In genomic region chr22:46761017-46761416, GRCh38 we compare ENCODE assay signal across 10 cellular contexts. TPM values are rescaled to one million over a fixed set of nuclear protein-coding genes. Genes with fewer than 3 reads are reported as not detected.
DNase-seq lines count a peak whose midpoint lies in the region; ATAC-seq and TF ChIP-seq lines count a peak whose summit lies in the region.
"Had no signal": no experiment of that assay in that cellular context is flagged by ENCODE, and none has a peak within 500 bp of the region (broad histone marks: within the 10 kb centered on the region; RNA-seq: fewer than 3 reads in every experiment).

No MANE protein-coding gene starts in this region.

- H2AK9ac ChIP-seq in IMR-90 (replicated peaks; ENCODE audit: low read depth, low read length, poor library complexity): no peak overlapping the region

- H3K4me2 ChIP-seq in IMR-90 (ENCODE audit: low read depth, low read length): no peak overlapping the region

- intact Hi-C loops in IMR-90 (cut with micrococcal nuclease): no loop called here

- H4K91ac ChIP-seq in IMR-90 (ENCODE audit: insufficient read depth, low read depth, low read length): no peak overlapping the region

- TF ChIP-seq RAD21 in IMR-90 (IDR thresholded peaks at IDR 0.05; ENCODE audit: low read length): no peak

- no peaks in the 10 kb centered on the region for H3K27me3 Mint-ChIP-seq in CD4-positive, CD25-positive, alpha-beta regulatory T cell
- H3K27me3 Mint-ChIP-seq in nephron progenitor cell (ENCODE audit: low read depth, poor library complexity): peaks cover 3% of the 10 kb centered on the region

- no peak overlapping the region for H3K18ac ChIP-seq in IMR-90 (ENCODE audit: low read depth, low read length)

- no peak overlapping the region for H3K56ac ChIP-seq in IMR-90 (ENCODE audit: extremely low read depth, insufficient read depth, low read length)

- H3K4me1 ChIP-seq in CD4-positive, CD25-positive, alpha-beta regulatory T cell (ENCODE audit: control insufficient read depth, insufficient read depth, low read length, poor library complexity, severe bottlenecking): peaks cover 37% of the 10 kb centered on the region
- H3K4me1 ChIP-seq in IMR-90 (ENCODE audit: control insufficient read depth, insufficient read depth, low read length): peaks cover 6% of the 10 kb centered on the region

- no peak overlapping the region for H3K4me3 ChIP-seq in CD4-positive, CD25-positive, alpha-beta regulatory T cell (ENCODE audit: low read depth, low read length)
- H3K4me3 ChIP-seq in IMR-90 (ENCODE audit: insufficient read depth, low read depth, low read length) (no peak overlapping the region), brain microvascular endothelial cell (ENCODE audit: low read depth, low read length) (peak overlapping the region; percentile 100)

- 82% methylated on average over 3 of the region's 6 CpGs; no CpG with 5 or more reads in 1 of the 2 experiments for WGBS in IMR-90 (ENCODE audit: extremely low coverage in 2 of 2, insufficient read length in 1 of 2), 2 experiments

- H2BK120ac ChIP-seq in IMR-90 (ENCODE audit: low read depth, low read length): no peak overlapping the region

- no peak overlapping the region for H3K4ac ChIP-seq in IMR-90 (ENCODE audit: low read depth, low read length)

- no peak for TF ChIP-seq POLR2A in IMR-90 (IDR thresholded peaks at IDR 0.05; ENCODE audit: low read depth, low read length)

- peaks cover 0 to 5% (median 0%) of the 10 kb centered on the region in 7 donors for H3K9me3 Mint-ChIP-seq in CD4-positive, CD25-positive, alpha-beta regulatory T cell
- peaks cover 15% of the 10 kb centered on the region for H3K9me3 Mint-ChIP-seq in nephron progenitor cell

- no peak overlapping the region; a peak in 2 of 4 replicates for H4K8ac ChIP-seq in IMR-90 (ENCODE audit: low read depth in 2 of 2, low read length in 2 of 2)

- ATAC-seq in CD4-positive, CD25-positive, alpha-beta regulatory T cell (ENCODE audit: low read depth in 2 of 2): no peak
- ATAC-seq in IMR-90 (ENCODE audit: low read depth) (no peak), HG03139 (IDR thresholded peaks at IDR 0.05; ENCODE audit: unreplicated experiment) (no peak), GM21717 (IDR thresholded peaks at IDR 0.05; ENCODE audit: unreplicated experiment) (no peak), GM18502 (IDR thresholded peaks at IDR 0.05; ENCODE audit: poor library complexity, unreplicated experiment) (no peak), HG03520 (IDR thresholded peaks at IDR 0.05; ENCODE audit: unreplicated experiment) (no peak)

- H3K4me3 Mint-ChIP-seq in CD4-positive, CD25-positive, alpha-beta regulatory T cell: peak overlapping the region; percentile 74 to 99 (median 91)
- peak overlapping the region; percentile 99 for H3K4me3 Mint-ChIP-seq in nephron progenitor cell

- no peak for TF ChIP-seq CTCF in IMR-90 (conservative IDR thresholded peaks at IDR 0.05; ENCODE audit: low read depth, low read length)
- no peak for TF ChIP-seq CTCF in brain microvascular endothelial cell (IDR thresholded peaks at IDR 0.05; ENCODE audit: low read depth, low read length, missing control alignments)
- no peak for TF ChIP-seq CTCF in nephron progenitor cell (IDR thresholded peaks at IDR 0.05)

- peaks cover 26 to 40% of the 10 kb centered on the region in 2 experiments for H3K79me1 ChIP-seq in IMR-90 (ENCODE audit: low read depth in 1 of 2, low read length in 2 of 2)

- H3K14ac ChIP-seq in IMR-90 (replicated peaks; ENCODE audit: low read depth, low read length): no peak overlapping the region

- H4K5ac ChIP-seq in IMR-90 (ENCODE audit: low read depth, low read length): no peak overlapping the region

- H2AFZ ChIP-seq in IMR-90 (replicated peaks; ENCODE audit: low read length, poor library complexity): no peak overlapping the region

- no peak overlapping the region for H2BK15ac ChIP-seq in IMR-90 (ENCODE audit: low read depth, low read length)

- H3K36me3 ChIP-seq in CD4-positive, CD25-positive, alpha-beta regulatory T cell (ENCODE audit: control insufficient read depth, insufficient read depth, low read length): peaks cover 4% of the 10 kb centered on the region
- H3K36me3 ChIP-seq in IMR-90 (ENCODE audit: control insufficient read depth, insufficient read depth, low read length) (no peaks in the 10 kb centered on the region), brain microvascular endothelial cell (replicated peaks) (no peaks in the 10 kb centered on the region)

- no peak overlapping the region for H3K23ac ChIP-seq in IMR-90 (ENCODE audit: low read depth, low read length)

- BruUV-seq in IMR-90 (replicated peaks; lab: Mats Ljungman, UMichigan): no TSS peak

- CTCF ChIA-PET in IMR-90 (lab: Yijun Ruan, JAX): no interaction called here

- H3K27ac Mint-ChIP-seq in CD4-positive, CD25-positive, alpha-beta regulatory T cell: peak overlapping the region; percentile 66 to 99 (median 88)
- H3K27ac Mint-ChIP-seq in nephron progenitor cell: peak overlapping the region; percentile 53

- peak overlapping the region; percentile 98; the same call in 1 of the 2 replicates for H3K9ac ChIP-seq in IMR-90 (ENCODE audit: low read depth, low read length)

- no peak overlapping the region for H2BK20ac ChIP-seq in IMR-90 (ENCODE audit: low read depth, low read length)

- H3K4me1 Mint-ChIP-seq in CD4-positive, CD25-positive, alpha-beta regulatory T cell: peaks cover 7 to 65% (median 41%) of the 10 kb centered on the region in 4 donors
- peaks cover 50% of the 10 kb centered on the region for H3K4me1 Mint-ChIP-seq in nephron progenitor cell

- H4K20me1 ChIP-seq in IMR-90 (ENCODE audit: insufficient read depth, low read length): no peaks in the 10 kb centered on the region

- peaks cover 5% of the 10 kb centered on the region for H3K36me3 Mint-ChIP-seq in CD4-positive, CD25-positive, alpha-beta regulatory T cell
- peaks cover 26% of the 10 kb centered on the region for H3K36me3 Mint-ChIP-seq in nephron progenitor cell (ENCODE audit: low read depth)

- no peak for DNase-seq in CD4-positive, CD25-positive, alpha-beta regulatory T cell
- DNase-seq in IMR-90 (no peak), brain microvascular endothelial cell (no peak), nephron progenitor cell (no peak)
- DNase-seq: GDM1, NCI-H446 had no signal

- POLR2A ChIA-PET in IMR-90 (lab: Charles Lee; ENCODE audit: unreplicated experiment): interaction anchor here (0.7 kb wide), 1 partner anchor 22 kb away, joined by 3 read pairs; no protein-coding TSS in a partner anchor

- peaks cover 4% of the 10 kb centered on the region; the same call in 1 of the 2 replicates for H3K9me1 ChIP-seq in IMR-90 (ENCODE audit: insufficient read depth, low read length)

- 0 out of 2 replicates have a peak overlapping the region, but pooled peaks have one; percentile 20 for H2AK5ac ChIP-seq in IMR-90 (ENCODE audit: low read depth, low read length)

- no peaks in the 10 kb centered on the region for H3K27me3 ChIP-seq in CD4-positive, CD25-positive, alpha-beta regulatory T cell (ENCODE audit: control insufficient read depth, insufficient read depth, low read length)
- H3K27me3 ChIP-seq in IMR-90 (ENCODE audit: control insufficient read depth, insufficient read depth, low read length) (no peaks in the 10 kb centered on the region), brain microvascular endothelial cell (replicated peaks) (no peaks in the 10 kb centered on the region)

- dilution Hi-C loops in IMR-90 (cut with HindIII; ENCODE audit: low sequenced_read_pairs, unreplicated experiment): no loop called here

- in situ Hi-C loops in IMR-90 (cut with MboI; ENCODE audit: low sequenced_read_pairs) (no loop called here), brain microvascular endothelial cell (cut with HindIII; ENCODE audit: low pct_ligation_motif_present, low sequenced_read_pairs) (no loop called here)

- peak overlapping the region; percentile 92 for H3K27ac ChIP-seq in CD4-positive, CD25-positive, alpha-beta regulatory T cell (ENCODE audit: insufficient read depth, low read length, poor library complexity, severe bottlenecking)
- H3K27ac ChIP-seq in IMR-90 (ENCODE audit: insufficient read depth, low read length) (no peak overlapping the region), brain microvascular endothelial cell (no peak overlapping the region)

- peaks cover 0 to 8% of the 10 kb centered on the region in 2 experiments for H3K9me3 ChIP-seq in CD4-positive, CD25-positive, alpha-beta regulatory T cell (ENCODE audit: control insufficient read depth in 2 of 2, low read length in 2 of 2)
- H3K9me3 ChIP-seq in IMR-90 (ENCODE audit: control insufficient read depth, insufficient read depth, low read length): no peaks in the 10 kb centered on the region

- H2BK5ac ChIP-seq in IMR-90 (ENCODE audit: low read depth, low read length, poor library complexity, severe bottlenecking): no peak overlapping the region

TF ChIP-seq in IMR-90, 13 proteins besides CTCF, POLR2A, EP300 and RAD21 (continues in another document):
- no peak for TF ChIP-seq NFE2L2 (IDR thresholded peaks at IDR 0.05; ENCODE audit: low read depth, low read length)
- TF ChIP-seq MXI1 (IDR thresholded peaks at IDR 0.05; ENCODE audit: borderline replicate concordance, low read depth, low read length): no peak
- TF ChIP-seq FOS (IDR thresholded peaks at IDR 0.05; ENCODE audit: low read depth, low read length): no peak
- no peak for TF ChIP-seq MAZ (IDR thresholded peaks at IDR 0.05; ENCODE audit: borderline replicate concordance, low read depth, low read length)
- TF ChIP-seq, protein P1, sequence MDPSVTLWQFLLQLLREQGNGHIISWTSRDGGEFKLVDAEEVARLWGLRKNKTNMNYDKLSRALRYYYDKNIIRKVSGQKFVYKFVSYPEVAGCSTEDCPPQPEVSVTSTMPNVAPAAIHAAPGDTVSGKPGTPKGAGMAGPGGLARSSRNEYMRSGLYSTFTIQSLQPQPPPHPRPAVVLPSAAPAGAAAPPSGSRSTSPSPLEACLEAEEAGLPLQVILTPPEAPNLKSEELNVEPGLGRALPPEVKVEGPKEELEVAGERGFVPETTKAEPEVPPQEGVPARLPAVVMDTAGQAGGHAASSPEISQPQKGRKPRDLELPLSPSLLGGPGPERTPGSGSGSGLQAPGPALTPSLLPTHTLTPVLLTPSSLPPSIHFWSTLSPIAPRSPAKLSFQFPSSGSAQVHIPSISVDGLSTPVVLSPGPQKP (IDR thresholded peaks at IDR 0.05; ENCODE audit: borderline replicate concordance, low read depth, low read length): no peak
- no peak for TF ChIP-seq CHD1 (IDR thresholded peaks at IDR 0.05; ENCODE audit: low read depth, low read length)

RNA-seq across cellular contexts. Expression of gene TBC1D22A, which starts 1.4 kb away (rescaled TPM):
- total RNA-seq in CD4-positive, CD25-positive, alpha-beta regulatory T cell: 42.5 TPM
- polyA plus RNA-seq in CD4-positive, CD25-positive, alpha-beta regulatory T cell: 10 to 100 TPM; 19.8 to 34.0 (median 23.0) TPM
- total RNA-seq in IMR-90 (2012; rRNA removed): 9.0 and 9.4 TPM in 2 replicates
- polyA plus RNA-seq in IMR-90 (2012; rRNA removed): 16.7 and 17.3 TPM in 2 replicates
- 18.4 and 23.5 TPM in 2 replicates for polyA plus RNA-seq in IMR-90 (2012; cell fraction: cytosol; rRNA removed)
- 14.2 and 18.0 TPM in 2 replicates for polyA plus RNA-seq in IMR-90 (2012; cell fraction: nucleus; rRNA removed; ENCODE audit: low replicate concordance)

RNA-seq across cellular contexts. Expression of gene CERK, which starts 23.0 kb away (rescaled TPM):
- 105 TPM for total RNA-seq in CD4-positive, CD25-positive, alpha-beta regulatory T cell
- polyA plus RNA-seq in CD4-positive, CD25-positive, alpha-beta regulatory T cell: 10 to 100 TPM; 75.5 to 94.3 (median 81.5) TPM
- total RNA-seq in IMR-90 (2012; rRNA removed): 38.7 and 44.4 TPM in 2 replicates
- polyA plus RNA-seq in IMR-90 (2012; rRNA removed): 22.8 and 25.3 TPM in 2 replicates
- polyA plus RNA-seq in IMR-90 (2012; cell fraction: cytosol; rRNA removed): 14.3 and 18.5 TPM in 2 replicates
- 19.5 and 31.2 TPM in 2 replicates for polyA plus RNA-seq in IMR-90 (2012; cell fraction: nucleus; rRNA removed; ENCODE audit: low replicate concordance)
